1 cellular context compared by ENCODE assay signal in the genomic region with DNA sequence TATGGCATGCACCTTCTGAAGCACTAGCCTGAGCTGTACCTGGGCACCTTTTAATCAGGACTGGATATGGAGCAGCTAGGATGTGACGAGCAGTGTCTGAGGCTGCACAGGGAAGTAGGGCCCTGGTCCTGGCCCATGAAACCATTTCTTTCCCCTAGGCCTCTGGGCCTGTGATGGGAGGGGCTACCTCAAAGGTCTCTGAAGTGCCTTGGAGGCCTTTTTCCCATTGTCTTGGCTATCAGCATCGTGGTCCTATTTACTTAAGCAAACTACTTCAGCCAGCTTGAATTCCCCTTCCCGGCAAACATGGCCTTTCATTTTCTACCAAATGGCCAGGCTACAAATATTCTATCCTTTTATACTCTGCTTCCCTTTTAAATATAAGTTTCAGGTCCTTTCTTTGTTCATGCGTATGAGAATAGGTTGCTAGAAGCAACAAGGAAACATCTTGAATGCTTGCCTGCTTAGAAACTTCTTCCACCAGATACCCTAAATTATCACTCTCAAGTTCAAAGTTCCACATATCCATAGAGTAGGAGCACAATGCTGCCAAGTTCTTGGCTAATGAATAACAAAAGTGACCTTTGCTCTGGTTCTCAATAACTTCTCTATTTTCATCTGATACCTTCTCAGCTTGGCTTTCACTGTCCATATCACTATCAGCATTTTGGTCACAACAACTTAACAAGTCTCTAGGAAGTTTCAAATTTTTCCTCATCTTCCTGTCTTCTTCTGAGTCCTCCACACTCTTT.
TF ChIP-seq lines count a peak whose summit lies in the region.

No MANE protein-coding gene starts in this region.

TF ChIP-seq in HepG2, 621 proteins besides CTCF, POLR2A, EP300 and RAD21 (continued from another document and continues in another):
- TF ChIP-seq ZGPAT (CRISPR knock-in tag; IDR thresholded peaks at IDR 0.05) (0 out of 2 replicates have a peak, but pooled peaks have one; percentile 19), PAX8 (CRISPR knock-in tag; IDR thresholded peaks at IDR 0.05; ENCODE audit: borderline replicate concordance) (no peak), ZSCAN30 (CRISPR knock-in tag; IDR thresholded peaks at IDR 0.05) (no peak), KAT7 (CRISPR knock-in tag; IDR thresholded peaks at IDR 0.05; ENCODE audit: borderline replicate concordance) (no peak), U2AF1 (optimal IDR thresholded peaks at IDR 0.05; ENCODE audit: low read depth, low read length) (no peak), ZNF891 (CRISPR knock-in tag; IDR thresholded peaks at IDR 0.05) (no peak), ZNF652 (CRISPR knock-in tag; IDR thresholded peaks at IDR 0.05; ENCODE audit: borderline replicate concordance, low read depth) (no peak), AGO2 (optimal IDR thresholded peaks at IDR 0.05; ENCODE audit: low read depth, low read length) (no peak), ZNF343 (CRISPR knock-in tag; IDR thresholded peaks at IDR 0.05) (no peak), NCOR1 (IDR thresholded peaks at IDR 0.05; ENCODE audit: borderline replicate concordance, low read length) (0 out of 2 replicates have a peak, but pooled peaks have one; percentile 28), NBN (conservative IDR thresholded peaks at IDR 0.05) (no peak), AGO1 (IDR thresholded peaks at IDR 0.05; ENCODE audit: low read depth, low read length, poor library complexity, severe bottlenecking) (no peak), ZNF83 (CRISPR knock-in tag; IDR thresholded peaks at IDR 0.05; ENCODE audit: borderline replicate concordance) (no peak), HNF4A (CRISPR knock-in tag; IDR thresholded peaks at IDR 0.05) (peak; percentile 81), HNRNPUL1 (IDR thresholded peaks at IDR 0.05; ENCODE audit: low read depth, low read length) (peak; percentile 87; the same call in 1 of the 2 replicates), ZSCAN22 (CRISPR knock-in tag; IDR thresholded peaks at IDR 0.05) (no peak), RXRB (CRISPR knock-in tag; IDR thresholded peaks at IDR 0.05; ENCODE audit: borderline replicate concordance) (peak; percentile 58), ATF1 (CRISPR knock-in tag; IDR thresholded peaks at IDR 0.05) (no peak), ATF4 (CRISPR knock-in tag; IDR thresholded peaks at IDR 0.05) (no peak), ARNT (IDR thresholded peaks at IDR 0.05) (no peak), GFI1 (CRISPR knock-in tag; IDR thresholded peaks at IDR 0.05; ENCODE audit: borderline replicate concordance) (no peak), ZNF879 (CRISPR knock-in tag; IDR thresholded peaks at IDR 0.05) (no peak), ZFP36 (IDR thresholded peaks at IDR 0.05; ENCODE audit: borderline replicate concordance, low read depth, low read length, partially characterized antibody) (no peak), HINFP (CRISPR knock-in tag; IDR thresholded peaks at IDR 0.05; ENCODE audit: low read depth) (no peak), EHMT2 (IDR thresholded peaks at IDR 0.05; ENCODE audit: borderline replicate concordance, low read depth, low read length) (0 out of 2 replicates have a peak, but pooled peaks have one; percentile 24), ZNF790 (CRISPR knock-in tag; IDR thresholded peaks at IDR 0.05; ENCODE audit: borderline replicate concordance) (no peak), IKZF4 (CRISPR knock-in tag; IDR thresholded peaks at IDR 0.05; ENCODE audit: borderline replicate concordance, low read depth, not compliant biosample characterization) (no peak), ZNF24 (IDR thresholded peaks at IDR 0.05) (no peak), TERF1 (CRISPR knock-in tag; IDR thresholded peaks at IDR 0.05) (no peak), ZNF615 (CRISPR knock-in tag; IDR thresholded peaks at IDR 0.05; ENCODE audit: borderline replicate concordance) (no peak), ZNF44 (CRISPR knock-in tag; IDR thresholded peaks at IDR 0.05) (no peak), SOX13 (IDR thresholded peaks at IDR 0.05) (no peak), SOX13 (CRISPR knock-in tag; conservative IDR thresholded peaks at IDR 0.05 in 1 of 2, IDR thresholded peaks at IDR 0.05 in 1 of 2) (peak in 1 of 2 experiments; percentile 48; a peak in 1 of 4 replicates), HNF4G (IDR thresholded peaks at IDR 0.05; ENCODE audit: borderline replicate concordance, low read depth, low read length) (0 out of 2 replicates have a peak, but pooled peaks have one; percentile 26), HNF4G (CRISPR knock-in tag; IDR thresholded peaks at IDR 0.05; ENCODE audit: borderline replicate concordance, low read depth) (no peak), ZNF460 (CRISPR knock-in tag; IDR thresholded peaks at IDR 0.05; ENCODE audit: borderline replicate concordance) (no peak), POLR2G (IDR thresholded peaks at IDR 0.05; ENCODE audit: low read depth, low read length) (no peak), FOXO4 (CRISPR knock-in tag; conservative IDR thresholded peaks at IDR 0.05) (no peak), MTA1 (CRISPR knock-in tag; IDR thresholded peaks at IDR 0.05; ENCODE audit: borderline replicate concordance) (no peak), BORCS8-MEF2B (CRISPR knock-in tag; IDR thresholded peaks at IDR 0.05) (no peak), CSRNP2 (CRISPR knock-in tag; conservative IDR thresholded peaks at IDR 0.05; ENCODE audit: low read depth) (no peak), ATF5 (CRISPR knock-in tag; IDR thresholded peaks at IDR 0.05; ENCODE audit: low read depth) (no peak), ZNF274 (CRISPR knock-in tag; IDR thresholded peaks at IDR 0.05) (no peak), HMG20A (CRISPR knock-in tag; IDR thresholded peaks at IDR 0.05; ENCODE audit: borderline replicate concordance) (no peak)
- TF ChIP-seq, protein P1, sequence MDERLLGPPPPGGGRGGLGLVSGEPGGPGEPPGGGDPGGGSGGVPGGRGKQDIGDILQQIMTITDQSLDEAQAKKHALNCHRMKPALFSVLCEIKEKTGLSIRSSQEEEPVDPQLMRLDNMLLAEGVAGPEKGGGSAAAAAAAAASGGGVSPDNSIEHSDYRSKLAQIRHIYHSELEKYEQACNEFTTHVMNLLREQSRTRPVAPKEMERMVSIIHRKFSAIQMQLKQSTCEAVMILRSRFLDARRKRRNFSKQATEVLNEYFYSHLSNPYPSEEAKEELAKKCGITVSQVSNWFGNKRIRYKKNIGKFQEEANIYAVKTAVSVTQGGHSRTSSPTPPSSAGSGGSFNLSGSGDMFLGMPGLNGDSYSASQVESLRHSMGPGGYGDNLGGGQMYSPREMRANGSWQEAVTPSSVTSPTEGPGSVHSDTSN (CRISPR knock-in tag; IDR thresholded peaks at IDR 0.05), result no peak
- TF ChIP-seq, protein P2, sequence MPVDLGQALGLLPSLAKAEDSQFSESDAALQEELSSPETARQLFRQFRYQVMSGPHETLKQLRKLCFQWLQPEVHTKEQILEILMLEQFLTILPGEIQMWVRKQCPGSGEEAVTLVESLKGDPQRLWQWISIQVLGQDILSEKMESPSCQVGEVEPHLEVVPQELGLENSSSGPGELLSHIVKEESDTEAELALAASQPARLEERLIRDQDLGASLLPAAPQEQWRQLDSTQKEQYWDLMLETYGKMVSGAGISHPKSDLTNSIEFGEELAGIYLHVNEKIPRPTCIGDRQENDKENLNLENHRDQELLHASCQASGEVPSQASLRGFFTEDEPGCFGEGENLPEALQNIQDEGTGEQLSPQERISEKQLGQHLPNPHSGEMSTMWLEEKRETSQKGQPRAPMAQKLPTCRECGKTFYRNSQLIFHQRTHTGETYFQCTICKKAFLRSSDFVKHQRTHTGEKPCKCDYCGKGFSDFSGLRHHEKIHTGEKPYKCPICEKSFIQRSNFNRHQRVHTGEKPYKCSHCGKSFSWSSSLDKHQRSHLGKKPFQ (CRISPR knock-in tag; IDR thresholded peaks at IDR 0.05; ENCODE audit: insufficient replicate concordance), result no peak
- TF ChIP-seq, protein P3, sequence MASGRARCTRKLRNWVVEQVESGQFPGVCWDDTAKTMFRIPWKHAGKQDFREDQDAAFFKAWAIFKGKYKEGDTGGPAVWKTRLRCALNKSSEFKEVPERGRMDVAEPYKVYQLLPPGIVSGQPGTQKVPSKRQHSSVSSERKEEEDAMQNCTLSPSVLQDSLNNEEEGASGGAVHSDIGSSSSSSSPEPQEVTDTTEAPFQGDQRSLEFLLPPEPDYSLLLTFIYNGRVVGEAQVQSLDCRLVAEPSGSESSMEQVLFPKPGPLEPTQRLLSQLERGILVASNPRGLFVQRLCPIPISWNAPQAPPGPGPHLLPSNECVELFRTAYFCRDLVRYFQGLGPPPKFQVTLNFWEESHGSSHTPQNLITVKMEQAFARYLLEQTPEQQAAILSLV (CRISPR knock-in tag; IDR thresholded peaks at IDR 0.05; ENCODE audit: borderline replicate concordance), result no peak
- TF ChIP-seq, protein P4, sequence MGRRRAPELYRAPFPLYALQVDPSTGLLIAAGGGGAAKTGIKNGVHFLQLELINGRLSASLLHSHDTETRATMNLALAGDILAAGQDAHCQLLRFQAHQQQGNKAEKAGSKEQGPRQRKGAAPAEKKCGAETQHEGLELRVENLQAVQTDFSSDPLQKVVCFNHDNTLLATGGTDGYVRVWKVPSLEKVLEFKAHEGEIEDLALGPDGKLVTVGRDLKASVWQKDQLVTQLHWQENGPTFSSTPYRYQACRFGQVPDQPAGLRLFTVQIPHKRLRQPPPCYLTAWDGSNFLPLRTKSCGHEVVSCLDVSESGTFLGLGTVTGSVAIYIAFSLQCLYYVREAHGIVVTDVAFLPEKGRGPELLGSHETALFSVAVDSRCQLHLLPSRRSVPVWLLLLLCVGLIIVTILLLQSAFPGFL (CRISPR knock-in tag; IDR thresholded peaks at IDR 0.05), result no peak
- TF ChIP-seq, protein P5, sequence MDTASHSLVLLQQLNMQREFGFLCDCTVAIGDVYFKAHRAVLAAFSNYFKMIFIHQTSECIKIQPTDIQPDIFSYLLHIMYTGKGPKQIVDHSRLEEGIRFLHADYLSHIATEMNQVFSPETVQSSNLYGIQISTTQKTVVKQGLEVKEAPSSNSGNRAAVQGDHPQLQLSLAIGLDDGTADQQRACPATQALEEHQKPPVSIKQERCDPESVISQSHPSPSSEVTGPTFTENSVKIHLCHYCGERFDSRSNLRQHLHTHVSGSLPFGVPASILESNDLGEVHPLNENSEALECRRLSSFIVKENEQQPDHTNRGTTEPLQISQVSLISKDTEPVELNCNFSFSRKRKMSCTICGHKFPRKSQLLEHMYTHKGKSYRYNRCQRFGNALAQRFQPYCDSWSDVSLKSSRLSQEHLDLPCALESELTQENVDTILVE (CRISPR knock-in tag; IDR thresholded peaks at IDR 0.05), result no peak
